Comparison of ENCODE assay signal across 2 cellular contexts in the genomic region with DNA sequence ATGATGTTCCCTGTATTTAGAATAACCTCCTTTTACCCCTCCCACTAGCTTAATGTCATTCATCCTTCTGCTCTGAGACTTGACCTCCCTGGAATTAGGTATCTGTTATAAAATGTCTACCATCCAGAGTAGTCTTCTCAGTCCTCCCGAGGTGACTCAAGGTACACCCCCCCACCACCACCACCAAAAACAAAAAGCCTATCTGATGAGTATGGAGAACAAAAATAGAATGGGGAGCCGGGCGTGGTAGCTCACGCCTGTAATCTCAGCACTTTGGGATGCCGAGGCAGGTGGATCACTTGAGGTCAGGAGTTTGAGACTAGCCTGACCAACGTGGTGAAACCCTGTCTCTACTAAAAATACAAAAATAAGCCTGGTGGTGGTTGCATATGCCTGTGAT. TPM values are rescaled to one million over a fixed set of nuclear protein-coding genes. Genes with fewer than 3 reads are reported as not detected.
"Had no signal": no experiment of that assay in that cellular context is flagged by ENCODE, and none has a peak within 500 bp of the region (broad histone marks: within the 10 kb centered on the region; RNA-seq: fewer than 3 reads in every experiment).

No MANE protein-coding gene starts in this region.

RNA-seq across cellular contexts. Expression of gene NPNT, which starts 46.9 kb away (rescaled TPM):
- total RNA-seq: GM23248, HFFc6 had no signal
- polyA plus RNA-seq: GM23248 had no signal
